In genomic region chrX:24241822-24242648, GRCh38 we compare ENCODE assay signal across 8 cellular contexts.
DNase-seq lines count a peak whose midpoint lies in the region; ATAC-seq, FAIRE-seq and TF ChIP-seq lines count a peak whose summit lies in the region.

No MANE protein-coding gene starts in this region.

- POLR2A ChIA-PET in PC-3 (lab: Charles Lee; ENCODE audit: unreplicated experiment): no interaction called here

- no peaks in the 10 kb centered on the region for H3K79me2 ChIP-seq in PC-3 (ENCODE audit: low read length)

- H4K20me1 ChIP-seq in PC-3 (ENCODE audit: low read length): no peaks in the 10 kb centered on the region

- BruUV-seq in PC-3 (replicated peaks; lab: Mats Ljungman, UMichigan): no TSS peak

- no peaks in the 10 kb centered on the region for H3K9me2 ChIP-seq in PC-3 (replicated peaks; ENCODE audit: low read length)

- H3K36me3 ChIP-seq in PC-3 (ENCODE audit: low read depth, low read length) (no peaks in the 10 kb centered on the region), esophagus squamous epithelium (no peaks in the 10 kb centered on the region), ovary (no peaks in the 10 kb centered on the region)

- H3K27me3 ChIP-seq in PC-3 (ENCODE audit: low read length) (no peaks in the 10 kb centered on the region), esophagus squamous epithelium (no peaks in the 10 kb centered on the region), ovary (no peaks in the 10 kb centered on the region)

- DNase-seq in AML-193 (lab: John Stamatoyannopoulos, UW): peak; percentile 26 to 27
- peak; percentile 49 for DNase-seq in PC-3
- no peak for DNase-seq in esophagus squamous epithelium (lab: John Stamatoyannopoulos, UW)
- DNase-seq in ovary: no peak
- DNase-seq in H54 (ENCODE audit: insufficient read length, low spot score): no peak
- DNase-seq in activated T-cell treated with anti-CD3 and anti-CD28 coated beads, Interleukin-2, amount 50 U/mL, for 48 hours: no peak

- no peak for FAIRE-seq in H54 (lab: Jason Lieb, UNC)

- no peak overlapping the region for H2AFZ ChIP-seq in PC-3 (ENCODE audit: low read length)

- no peak for TF ChIP-seq POLR2A in esophagus squamous epithelium (IDR thresholded peaks at IDR 0.05)
- no peak for TF ChIP-seq POLR2A in ovary (IDR thresholded peaks at IDR 0.05)
- TF ChIP-seq POLR2A in H54 (IDR thresholded peaks at IDR 0.05; ENCODE audit: low read depth, low read length): no peak

- H3K4me3 ChIP-seq in GM12875 (ENCODE audit: low read depth, low read length) (no peak overlapping the region), PC-3 (ENCODE audit: low read length) (no peak overlapping the region), esophagus squamous epithelium (no peak overlapping the region), ovary (no peak overlapping the region)

- CTCF ChIA-PET in PC-3 (lab: Charles Lee): no interaction called here

- H3K9ac ChIP-seq in PC-3 (ENCODE audit: low read length): no peak overlapping the region

- H3K27ac ChIP-seq in PC-3 (ENCODE audit: low read length) (no peak overlapping the region), esophagus squamous epithelium (peak overlapping the region in 2 of 4 donors; percentile 45 to 55), ovary (no peak overlapping the region)

- intact Hi-C loops in PC-3 (cut with micrococcal nuclease): loop anchor here (1.0 to 10.0 kb wide), 2 partner anchors 87 to 160 kb away; no protein-coding TSS in a partner anchor
- intact Hi-C loops in esophagus squamous epithelium (cut with DNase I): no loop called here
- intact Hi-C loops in ovary (cut with DNase I): loop anchor here in 2 of 4 donors (10.0 kb wide), 2 partner anchors 87 to 157 kb away; no protein-coding TSS in a partner anchor

- peak; percentile 15 for ATAC-seq in HG03159 (IDR thresholded peaks at IDR 0.05; ENCODE audit: unreplicated experiment)
- ATAC-seq in PC-3: peak; percentile 67

- H3K9me3 ChIP-seq in PC-3 (ENCODE audit: low read length): no peaks in the 10 kb centered on the region
- no peaks in the 10 kb centered on the region for H3K9me3 ChIP-seq in esophagus squamous epithelium
- H3K9me3 ChIP-seq in ovary: no peaks in the 10 kb centered on the region

- no peak overlapping the region for H3K4me2 ChIP-seq in PC-3 (ENCODE audit: low read length)

- 48 to 55% methylated on average over 10 to 13 of the region's 13 CpGs for WGBS in esophagus squamous epithelium, 2 donors
- WGBS in ovary, 3 donors: 39 to 46% (median 44%) methylated on average over 13 of the region's 13 CpGs

- TF ChIP-seq EP300 in ovary (IDR thresholded peaks at IDR 0.05): no peak

- no peaks in the 10 kb centered on the region; the same call in 1 of the 2 replicates for H3K4me1 ChIP-seq in PC-3 (ENCODE audit: insufficient read depth, low read length)
- H3K4me1 ChIP-seq in esophagus squamous epithelium: peaks cover 0 to 37% (median 12%) of the 10 kb centered on the region in 3 donors
- H3K4me1 ChIP-seq in ovary (ENCODE audit: insufficient read depth): peaks cover 1% of the 10 kb centered on the region

- H3F3A ChIP-seq in PC-3 (ENCODE audit: low read length, unreplicated experiment): no peaks in the 10 kb centered on the region

- peak; percentile 24; the same call in 1 of the 2 replicates for TF ChIP-seq CTCF in GM12875 (IDR thresholded peaks at IDR 0.05; ENCODE audit: borderline replicate concordance, insufficient read depth, low read depth, low read length)
- peak; percentile 61 for TF ChIP-seq CTCF in PC-3 (conservative IDR thresholded peaks at IDR 0.05; ENCODE audit: low read depth, low read length)
- peak in 5 of 6 experiments; percentile 15 to 33 (median 25) for TF ChIP-seq CTCF in esophagus squamous epithelium (IDR thresholded peaks at IDR 0.05)
- peak; percentile 23 to 31 (median 25) for TF ChIP-seq CTCF in ovary (IDR thresholded peaks at IDR 0.05)

Comparison
In these comparisons a context has a peak if more than half of its experiments do, and no peak if none do; other contexts are left out.
1. DNase-seq: peak in AML-193 (2 of 2) and PC-3 (single experiment); none in esophagus squamous epithelium (single experiment), ovary (0 of 5), H54 (single experiment) and activated T-cell treated with anti-CD3 and anti-CD28 coated beads, Interleukin-2, amount 50 U/mL, for 48 hours (0 of 2).
2. Peak in every context shown above with its lines, with median percentiles within 50 percentile points of each other: CTCF ChIP-seq.